Comparison of ENCODE assay signal across 8 cellular contexts in genomic region chr13:49936085-49936942, GRCh38. TPM values are rescaled to one million over a fixed set of nuclear protein-coding genes. Genes with fewer than 3 reads are reported as not detected.
A peak's percentile ranks its signal among the peaks of the same experiment; 100 is the strongest.
DNase-seq lines count a peak whose midpoint lies in the region; ATAC-seq lines count a peak whose summit lies in the region.

SPRYD7 (minus strand) TSS chr13:49936340; CDS start chr13:49936235, 105 bp downstream.

- peaks cover 12% of the 10 kb centered on the region for H3K4me1 ChIP-seq in effector memory CD4-positive, alpha-beta T cell (ENCODE audit: control insufficient read depth, insufficient read depth, low read length, poor library complexity, severe bottlenecking)

- ATAC-seq in GM21360 (IDR thresholded peaks at IDR 0.05; ENCODE audit: unreplicated experiment): peak; percentile 99

- DNase-seq in Caki2 (ENCODE audit: low read depth) (peak; percentile 96), HT-29 (ENCODE audit: low spot score) (peak; percentile 98), NK-92 (lab: John Stamatoyannopoulos, UW; ENCODE audit: unreplicated experiment) (peak; percentile 53), medulla oblongata (ENCODE audit: extremely low spot score) (peak; percentile 99)
- peak; percentile 99 for DNase-seq in activated CD8-positive, alpha-beta memory T cell treated with anti-CD3 and anti-CD28 coated beads for 24 hours
- peak; percentile 85 to 91 (median 90) for DNase-seq in effector memory CD4-positive, alpha-beta T cell
- DNase-seq in stimulated activated CD4-positive, alpha-beta T cell treated with anti-CD3 and anti-CD28 coated beads, TNF-alpha, amount 100 ng/mL, for 48 hours (ENCODE audit: low read depth in 3 of 3): peak; percentile 90 to 97 (median 94)

- H3K27me3 ChIP-seq in effector memory CD4-positive, alpha-beta T cell (replicated peaks; ENCODE audit: control insufficient read depth, insufficient read depth, low read length, poor library complexity, severe bottlenecking): no peaks in the 10 kb centered on the region

- H3K4me3 ChIP-seq in effector memory CD4-positive, alpha-beta T cell (ENCODE audit: insufficient read depth, low read depth, low read length, poor library complexity, severe bottlenecking): peak within 1 kb of the TSS; percentile 97

- H3K27ac ChIP-seq in effector memory CD4-positive, alpha-beta T cell (ENCODE audit: insufficient read depth, low read length, poor library complexity, severe bottlenecking): peak within 1 kb of the TSS; percentile 60

- in situ Hi-C loops in Caki2 (cut with HindIII; ENCODE audit: low pct_unique_long_range_greater_than_20kb, low sequenced_read_pairs): no loop called here

- H3K36me3 ChIP-seq in effector memory CD4-positive, alpha-beta T cell (ENCODE audit: control insufficient read depth, insufficient read depth, low read length): no peaks in the 10 kb centered on the region

- H3K9me3 ChIP-seq in effector memory CD4-positive, alpha-beta T cell (ENCODE audit: control insufficient read depth, low read length): no peaks in the 10 kb centered on the region

RNA-seq across cellular contexts. Expression of gene SPRYD7, which starts in this region (rescaled TPM):
- 5.1 and 5.8 TPM in 2 replicates for total RNA-seq in Caki2 (2014; rRNA removed; shearing (Covaris generic); ENCODE audit: low replicate concordance)
- 4.4 and 4.6 TPM in 2 replicates for total RNA-seq in HT-29 (2014; rRNA removed; shearing (Covaris generic))

Comparison
In these comparisons a context has a peak if more than half of its experiments do, and no peak if none do; other contexts are left out.
1. Peak in every context shown above with its lines: DNase-seq, ATAC-seq, H3K4me3 ChIP-seq and H3K27ac ChIP-seq.